Comparison of ENCODE assay signal across 8 cellular contexts in genomic region chrX:106139048-106139447, GRCh38. TPM values are rescaled to one million over a fixed set of nuclear protein-coding genes. Genes with fewer than 3 reads are reported as not detected.
"Had no signal": no experiment of that assay in that cellular context is flagged by ENCODE, and none has a peak within 500 bp of the region (broad histone marks: within the 10 kb centered on the region; RNA-seq: fewer than 3 reads in every experiment).

No MANE protein-coding gene starts in this region.

- H3K4me2 ChIP-seq: GM23338 had no signal

- H3K9me3 Mint-ChIP-seq: HFFc6 had no signal

- H3K4me1 ChIP-seq: HAP-1 had no signal

- H3K4me1 Mint-ChIP-seq: GM23338 had no signal

- H2AFZ ChIP-seq: GM23248, GM23338 had no signal

- H3K27ac Mint-ChIP-seq: GM23338, HFFc6 had no signal

- ATAC-seq: GM23338, HCT116 had no signal

- H3K9me3 ChIP-seq: HAP-1 had no signal

- H3K4me3 Mint-ChIP-seq: GM23338, HFFc6 had no signal

- H3K9ac ChIP-seq: GM23248 had no signal

- H3K4me3 ChIP-seq: GM23248, GM23338, HAP-1 had no signal

- DNase-seq: GM23248, GOT3, H7, HCEC 1CT, HFFc6 had no signal

- H3K36me3 ChIP-seq: HAP-1 had no signal

- H3K27ac ChIP-seq: GM23248 had no signal

RNA-seq across cellular contexts. Expression of gene PWWP3B, which starts 29.1 kb away (rescaled TPM):
- total RNA-seq: GM23248, HFFc6 had no signal
- polyA plus RNA-seq: GM23248 had no signal
